8 cellular contexts compared by ENCODE assay signal in the genomic region with DNA sequence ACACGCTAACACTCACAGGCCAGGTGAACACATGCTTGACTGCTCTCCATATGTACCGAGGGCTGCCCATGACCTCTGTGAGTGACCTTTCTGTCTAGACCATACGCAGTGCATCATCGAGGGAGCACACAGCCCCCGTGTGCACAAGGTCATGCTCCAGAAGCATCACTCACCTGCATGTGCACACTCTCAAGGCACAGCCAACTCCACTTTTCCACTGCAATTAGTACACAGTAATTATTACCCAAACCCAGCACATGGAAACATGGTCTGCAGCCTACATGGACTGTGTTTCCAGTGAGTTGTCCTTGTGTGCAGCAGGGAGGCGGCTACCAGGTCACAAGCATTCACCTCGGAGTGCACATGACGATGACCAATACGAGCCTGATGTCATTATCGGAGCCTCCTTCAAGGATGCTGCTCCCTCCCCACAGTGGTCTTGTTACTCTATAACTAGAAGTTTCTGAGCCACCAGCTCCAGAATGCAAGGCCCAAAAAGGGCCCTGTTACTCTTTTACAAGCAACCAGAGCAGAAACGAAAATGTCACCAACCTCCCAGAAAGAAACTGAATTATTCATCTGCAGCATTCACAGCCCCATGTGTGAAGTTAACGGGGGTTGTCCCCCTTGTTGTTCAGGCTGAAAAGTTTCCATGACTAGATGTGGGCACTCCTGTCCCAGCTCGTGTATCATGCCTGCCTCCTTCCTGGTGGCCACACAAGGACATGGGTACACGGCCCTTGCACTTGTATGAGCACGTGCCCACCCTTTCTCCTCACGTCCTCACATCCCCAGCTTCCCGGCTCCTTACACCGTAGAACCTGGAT. TPM values are rescaled to one million over a fixed set of nuclear protein-coding genes. Genes with fewer than 3 reads are reported as not detected.
A peak's percentile ranks its signal among the peaks of the same experiment; 100 is the strongest.
DNase-seq lines count a peak whose midpoint lies in the region; ATAC-seq, FAIRE-seq and TF ChIP-seq lines count a peak whose summit lies in the region.

No MANE protein-coding gene starts in this region.

- H3K27ac Mint-ChIP-seq in activated naive CD4-positive, alpha-beta T cell treated with anti-CD3 and anti-CD28 coated beads for 36 hours: peak overlapping the region; percentile 97
- H3K27ac Mint-ChIP-seq in endodermal cell: no peak overlapping the region

- H3K27me3 Mint-ChIP-seq in activated naive CD4-positive, alpha-beta T cell treated with anti-CD3 and anti-CD28 coated beads for 36 hours (ENCODE audit: low read depth): no peaks in the 10 kb centered on the region
- H3K27me3 Mint-ChIP-seq in endodermal cell (ENCODE audit: insufficient read depth): no peaks in the 10 kb centered on the region

- 93 to 98% methylated on average over 9 to 18 of the region's 18 CpGs for WGBS in endodermal cell (ENCODE audit: insufficient coverage in 1 of 2, insufficient read length in 1 of 2), 2 experiments

- TF ChIP-seq CTCF in endodermal cell (conservative IDR thresholded peaks at IDR 0.05): no peak

- H3K36me3 ChIP-seq in endodermal cell (ENCODE audit: control insufficient read depth, insufficient read depth, low read length): no peaks in the 10 kb centered on the region

- no peak overlapping the region for H3K9ac ChIP-seq in endodermal cell (ENCODE audit: extremely low read depth, low read length, poor library complexity, severe bottlenecking)

- H3K27me3 ChIP-seq in endodermal cell (ENCODE audit: control insufficient read depth, insufficient read depth, low read length, poor library complexity, severe bottlenecking): no peaks in the 10 kb centered on the region

- H3K4me3 ChIP-seq in endodermal cell (ENCODE audit: low read length): no peak overlapping the region

- peak; percentile 100 for FAIRE-seq in GM19239 (lab: Jason Lieb, UNC)

- ATAC-seq in HG03060 (IDR thresholded peaks at IDR 0.05; ENCODE audit: low read depth, unreplicated experiment): peak; percentile 44

- no peak for TF ChIP-seq POLR2A in erythroblast (IDR thresholded peaks at IDR 0.05; ENCODE audit: low read length)

- CTCF ChIA-PET in activated naive CD4-positive, alpha-beta T cell treated with anti-CD3 and anti-CD28 coated beads for 36 hours (lab: Charles Lee): interaction anchor here (0.6 to 1.6 kb wide), 7 partner anchors 9 to 82 kb away, joined by 3 to 6 read pairs (median 4); no protein-coding TSS in a partner anchor

- intact Hi-C loops in activated naive CD4-positive, alpha-beta T cell treated with anti-CD3 and anti-CD28 coated beads for 36 hours (cut with micrococcal nuclease): loop anchor here (1.0 to 5.0 kb wide), 10 partner anchors 11 to 516 kb away; partner anchors contain the start of genes CKS2, SECISBP2 and SEMA4D

- peaks cover 96% of the 10 kb centered on the region for H3K4me1 Mint-ChIP-seq in activated naive CD4-positive, alpha-beta T cell treated with anti-CD3 and anti-CD28 coated beads for 36 hours (ENCODE audit: low read depth)
- peaks cover 29% of the 10 kb centered on the region for H3K4me1 Mint-ChIP-seq in endodermal cell

- H3K27ac ChIP-seq in endodermal cell (ENCODE audit: low read depth, low read length): no peak overlapping the region

- H3K4me1 ChIP-seq in endodermal cell (ENCODE audit: control insufficient read depth, insufficient read depth, low read length): no peaks in the 10 kb centered on the region

- peaks cover 60% of the 10 kb centered on the region for H3K36me3 Mint-ChIP-seq in activated naive CD4-positive, alpha-beta T cell treated with anti-CD3 and anti-CD28 coated beads for 36 hours (ENCODE audit: low read depth)
- no peaks in the 10 kb centered on the region for H3K36me3 Mint-ChIP-seq in endodermal cell (ENCODE audit: low read depth)

- H3K4me3 Mint-ChIP-seq in activated naive CD4-positive, alpha-beta T cell treated with anti-CD3 and anti-CD28 coated beads for 36 hours: peak overlapping the region; percentile 38
- H3K4me3 Mint-ChIP-seq in endodermal cell: no peak overlapping the region

- H3K9me3 ChIP-seq in endodermal cell (ENCODE audit: control insufficient read depth, low read length): no peaks in the 10 kb centered on the region

- no peaks in the 10 kb centered on the region for H3K9me3 Mint-ChIP-seq in activated naive CD4-positive, alpha-beta T cell treated with anti-CD3 and anti-CD28 coated beads for 36 hours
- no peaks in the 10 kb centered on the region for H3K9me3 Mint-ChIP-seq in endodermal cell

- DNase-seq in GM19239 (ENCODE audit: insufficient read length, low spot score) (no peak), endodermal cell (no peak), erythroblast (lab: John Stamatoyannopoulos, UW) (no peak), NCI-H2107 treated with DMSO at 0.1 percent for 48 hours (lab: John Stamatoyannopoulos, UW; ENCODE audit: unreplicated experiment) (no peak)
- peak; percentile 86 for DNase-seq in activated naive CD4-positive, alpha-beta T cell treated with anti-CD3 and anti-CD28 coated beads for 36 hours
- peak; percentile 40 to 41 for DNase-seq in stimulated activated CD8-positive, alpha-beta memory T cell treated with anti-CD3 and anti-CD28 coated beads, Interleukin-7, amount 100 ng/mL, for 4 hours (ENCODE audit: low read depth in 2 of 2)
- no peak for DNase-seq in effector CD4-positive, alpha-beta T cell

RNA-seq across cellular contexts. Expression of gene SEMA4D, which starts 31.2 kb away (rescaled TPM):
- 100 to 1,000 TPM; 156 to 160 TPM for total RNA-seq in activated naive CD4-positive, alpha-beta T cell treated with anti-CD3 and anti-CD28 coated beads for 36 hours
- total RNA-seq in endodermal cell: 10 to 100 TPM; 42.8 to 51.0 TPM
- 19.7 TPM for polyA plus RNA-seq in endodermal cell (2013, experiment 1 of 2)
- polyA plus RNA-seq in endodermal cell (2013, experiment 2 of 2): 18.5 TPM

Comparison
In these comparisons a context has a peak if more than half of its experiments do, and no peak if none do; other contexts are left out.
1. DNase-seq: peak in activated naive CD4-positive, alpha-beta T cell treated with anti-CD3 and anti-CD28 coated beads for 36 hours (single experiment) and stimulated activated CD8-positive, alpha-beta memory T cell treated with anti-CD3 and anti-CD28 coated beads, Interleukin-7, amount 100 ng/mL, for 4 hours (2 of 2); none in GM19239 (single experiment), effector CD4-positive, alpha-beta T cell (single experiment), endodermal cell (single experiment), erythroblast (0 of 2) and NCI-H2107 treated with DMSO at 0.1 percent for 48 hours (single experiment).